30 cellular contexts compared by ENCODE assay signal in the genomic region with DNA sequence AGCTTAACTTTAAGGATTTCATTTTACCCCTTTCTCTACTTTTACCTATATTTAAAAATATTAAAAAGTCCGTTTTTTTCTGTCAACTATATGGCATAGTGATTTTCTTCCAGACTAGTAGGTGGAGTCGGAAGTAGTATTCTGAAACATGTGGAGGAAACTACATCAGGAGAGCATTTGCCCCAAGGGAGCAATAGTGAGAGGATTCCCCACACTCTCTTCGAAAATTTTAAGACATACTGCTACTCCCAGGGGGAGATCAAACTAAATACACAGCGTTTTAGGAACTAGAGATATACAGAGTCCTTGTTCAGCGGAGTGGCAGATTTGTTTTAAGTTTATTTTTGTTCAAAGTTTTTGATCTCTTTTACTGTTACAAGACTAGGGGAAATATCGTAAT. TPM values are rescaled to one million over a fixed set of nuclear protein-coding genes. Genes with fewer than 3 reads are reported as not detected.
"Had no signal": no experiment of that assay in that cellular context is flagged by ENCODE, and none has a peak within 500 bp of the region (broad histone marks: within the 10 kb centered on the region; RNA-seq: fewer than 3 reads in every experiment).

No MANE protein-coding gene starts in this region.

- H3K36me3 ChIP-seq: brain microvascular endothelial cell, WERI-Rb-1 had no signal

- H3K4me3 ChIP-seq: coronary artery, dorsolateral prefrontal cortex had no signal

- H3K27me3 ChIP-seq: brain microvascular endothelial cell, dorsolateral prefrontal cortex had no signal

- H3K27ac ChIP-seq: brain microvascular endothelial cell, coronary artery, dorsolateral prefrontal cortex, WERI-Rb-1 had no signal

- ATAC-seq: activated CD4-positive, CD25-positive, alpha-beta regulatory T cell treated with anti-CD3 and anti-CD28 coated beads, Interleukin-2, amount 50 U/mL, for 24 hours; activated CD8-positive, alpha-beta T cell treated with anti-CD3 and anti-CD28 coated beads for 36 hours; activated T-cell treated with anti-CD3 and anti-CD28 coated beads, Interleukin-2, amount 50 U/mL, for 4 hours; activated T-helper 17 cell treated with anti-CD3 and anti-CD28 coated beads, Interleukin-2, amount 50 U/mL, for 72 hours; esophagus mucosa; T-helper 17 cell had no signal

- DNase-seq: activated B cell treated with CpG ODN at 0.5 μM for 24 hours; activated CD4-positive, alpha-beta T cell treated with anti-CD3 and anti-CD28 coated beads for 48 hours; activated CD4-positive, alpha-beta T cell treated with anti-CD3 and anti-CD28 coated beads, Interleukin-2, amount 50 U/mL, for 1 hour; activated CD4-positive, alpha-beta T cell treated with anti-CD3 and anti-CD28 coated beads, Interleukin-2, amount 50 U/mL, for 48 hours; activated CD8-positive, alpha-beta memory T cell treated with anti-CD3 and anti-CD28 coated beads for 24 hours; activated CD8-positive, alpha-beta T cell treated with anti-CD3 and anti-CD28 coated beads for 36 hours; activated effector memory CD4-positive, alpha-beta T cell treated with Interleukin-2 at 50 U/mL for 16 hours; activated gamma-delta T cell treated with Interleukin-2 at 50 U/mL for 16 hours; activated naive CD4-positive, alpha-beta T cell treated with anti-CD3 and anti-CD28 coated beads, Interleukin-2, amount 50 U/mL, for 16 hours; activated naive CD4-positive, alpha-beta T cell treated with Interleukin-2 at 50 U/mL for 16 hours; activated T-cell treated with anti-CD3 and anti-CD28 coated beads, Interleukin-2, amount 50 U/mL, for 4 hours; amniotic stem cell; anterior cingulate cortex; brain microvascular endothelial cell; dorsolateral prefrontal cortex; effector memory CD4-positive, alpha-beta T cell; endodermal cell; foreskin fibroblast; head of caudate nucleus; T-helper 17 cell; T1000; WERI-Rb-1 had no signal

RNA-seq across cellular contexts. Expression of a gene that starts 45.0 kb away (rescaled TPM):
- total RNA-seq: activated B cell treated with CpG ODN at 0.5 μM for 24 hours; activated CD8-positive, alpha-beta T cell treated with anti-CD3 and anti-CD28 coated beads for 36 hours; activated T-cell treated with anti-CD3 and anti-CD28 coated beads, Interleukin-2, amount 50 U/mL, for 4 hours; activated T-helper 17 cell treated with anti-CD3 and anti-CD28 coated beads, Interleukin-2, amount 50 U/mL, for 72 hours; bronchial epithelial cell; cardiac septum; cerebellum; endodermal cell; epithelial cell of proximal tubule; esophagus mucosa; T-helper 17 cell had no signal
